1 cellular context compared by ENCODE assay signal in the genomic region with DNA sequence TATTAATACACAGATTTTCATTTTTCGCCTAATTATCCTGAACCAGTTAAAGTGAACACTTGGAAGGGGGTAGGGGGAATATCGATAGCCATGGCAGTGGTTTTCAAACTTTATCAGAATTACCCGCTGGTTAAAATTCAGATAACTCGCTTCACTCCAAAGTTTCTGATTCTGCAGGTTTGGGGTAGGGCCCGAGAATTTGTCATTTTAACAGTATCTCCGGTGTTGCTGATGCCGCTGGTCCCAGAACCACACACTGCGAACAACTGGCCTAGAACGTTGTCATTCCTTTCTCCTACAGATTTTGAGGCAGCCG.
TF ChIP-seq lines count a peak whose summit lies in the region.

No MANE protein-coding gene starts in this region.

TF ChIP-seq in GM23338, 12 proteins besides CTCF, POLR2A, EP300 and RAD21 (continued from another document):
- TF ChIP-seq, protein P1, sequence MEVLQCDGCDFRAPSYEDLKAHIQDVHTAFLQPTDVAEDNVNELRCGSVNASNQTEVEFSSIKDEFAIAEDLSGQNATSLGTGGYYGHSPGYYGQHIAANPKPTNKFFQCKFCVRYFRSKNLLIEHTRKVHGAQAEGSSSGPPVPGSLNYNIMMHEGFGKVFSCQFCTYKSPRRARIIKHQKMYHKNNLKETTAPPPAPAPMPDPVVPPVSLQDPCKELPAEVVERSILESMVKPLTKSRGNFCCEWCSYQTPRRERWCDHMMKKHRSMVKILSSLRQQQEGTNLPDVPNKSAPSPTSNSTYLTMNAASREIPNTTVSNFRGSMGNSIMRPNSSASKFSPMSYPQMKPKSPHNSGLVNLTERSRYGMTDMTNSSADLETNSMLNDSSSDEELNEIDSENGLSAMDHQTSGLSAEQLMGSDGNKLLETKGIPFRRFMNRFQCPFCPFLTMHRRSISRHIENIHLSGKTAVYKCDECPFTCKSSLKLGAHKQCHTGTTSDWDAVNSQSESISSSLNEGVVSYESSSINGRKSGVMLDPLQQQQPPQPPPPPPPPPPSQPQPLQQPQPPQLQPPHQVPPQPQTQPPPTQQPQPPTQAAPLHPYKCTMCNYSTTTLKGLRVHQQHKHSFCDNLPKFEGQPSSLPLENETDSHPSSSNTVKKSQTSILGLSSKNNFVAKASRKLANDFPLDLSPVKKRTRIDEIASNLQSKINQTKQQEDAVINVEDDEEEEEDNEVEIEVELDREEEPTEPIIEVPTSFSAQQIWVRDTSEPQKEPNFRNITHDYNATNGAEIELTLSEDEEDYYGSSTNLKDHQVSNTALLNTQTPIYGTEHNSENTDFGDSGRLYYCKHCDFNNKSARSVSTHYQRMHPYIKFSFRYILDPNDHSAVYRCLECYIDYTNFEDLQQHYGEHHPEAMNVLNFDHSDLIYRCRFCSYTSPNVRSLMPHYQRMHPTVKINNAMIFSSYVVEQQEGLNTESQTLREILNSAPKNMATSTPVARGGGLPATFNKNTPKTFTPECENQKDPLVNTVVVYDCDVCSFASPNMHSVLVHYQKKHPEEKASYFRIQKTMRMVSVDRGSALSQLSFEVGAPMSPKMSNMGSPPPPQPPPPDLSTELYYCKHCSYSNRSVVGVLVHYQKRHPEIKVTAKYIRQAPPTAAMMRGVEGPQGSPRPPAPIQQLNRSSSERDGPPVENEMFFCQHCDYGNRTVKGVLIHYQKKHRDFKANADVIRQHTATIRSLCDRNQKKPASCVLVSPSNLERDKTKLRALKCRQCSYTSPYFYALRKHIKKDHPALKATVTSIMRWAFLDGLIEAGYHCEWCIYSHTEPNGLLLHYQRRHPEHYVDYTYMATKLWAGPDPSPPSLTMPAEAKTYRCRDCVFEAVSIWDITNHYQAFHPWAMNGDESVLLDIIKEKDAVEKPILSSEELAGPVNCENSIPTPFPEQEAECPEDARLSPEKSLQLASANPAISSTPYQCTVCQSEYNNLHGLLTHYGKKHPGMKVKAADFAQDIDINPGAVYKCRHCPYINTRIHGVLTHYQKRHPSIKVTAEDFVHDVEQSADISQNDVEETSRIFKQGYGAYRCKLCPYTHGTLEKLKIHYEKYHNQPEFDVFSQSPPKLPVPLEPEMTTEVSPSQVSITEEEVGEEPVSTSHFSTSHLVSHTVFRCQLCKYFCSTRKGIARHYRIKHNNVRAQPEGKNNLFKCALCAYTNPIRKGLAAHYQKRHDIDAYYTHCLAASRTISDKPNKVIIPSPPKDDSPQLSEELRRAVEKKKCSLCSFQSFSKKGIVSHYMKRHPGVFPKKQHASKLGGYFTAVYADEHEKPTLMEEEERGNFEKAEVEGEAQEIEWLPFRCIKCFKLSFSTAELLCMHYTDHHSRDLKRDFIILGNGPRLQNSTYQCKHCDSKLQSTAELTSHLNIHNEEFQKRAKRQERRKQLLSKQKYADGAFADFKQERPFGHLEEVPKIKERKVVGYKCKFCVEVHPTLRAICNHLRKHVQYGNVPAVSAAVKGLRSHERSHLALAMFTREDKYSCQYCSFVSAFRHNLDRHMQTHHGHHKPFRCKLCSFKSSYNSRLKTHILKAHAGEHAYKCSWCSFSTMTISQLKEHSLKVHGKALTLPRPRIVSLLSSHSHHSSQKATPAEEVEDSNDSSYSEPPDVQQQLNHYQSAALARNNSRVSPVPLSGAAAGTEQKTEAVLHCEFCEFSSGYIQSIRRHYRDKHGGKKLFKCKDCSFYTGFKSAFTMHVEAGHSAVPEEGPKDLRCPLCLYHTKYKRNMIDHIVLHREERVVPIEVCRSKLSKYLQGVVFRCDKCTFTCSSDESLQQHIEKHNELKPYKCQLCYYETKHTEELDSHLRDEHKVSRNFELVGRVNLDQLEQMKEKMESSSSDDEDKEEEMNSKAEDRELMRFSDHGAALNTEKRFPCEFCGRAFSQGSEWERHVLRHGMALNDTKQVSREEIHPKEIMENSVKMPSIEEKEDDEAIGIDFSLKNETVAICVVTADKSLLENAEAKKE (CRISPR knock-in tag; IDR thresholded peaks at IDR 0.05): no peak
- TF ChIP-seq, protein P2, sequence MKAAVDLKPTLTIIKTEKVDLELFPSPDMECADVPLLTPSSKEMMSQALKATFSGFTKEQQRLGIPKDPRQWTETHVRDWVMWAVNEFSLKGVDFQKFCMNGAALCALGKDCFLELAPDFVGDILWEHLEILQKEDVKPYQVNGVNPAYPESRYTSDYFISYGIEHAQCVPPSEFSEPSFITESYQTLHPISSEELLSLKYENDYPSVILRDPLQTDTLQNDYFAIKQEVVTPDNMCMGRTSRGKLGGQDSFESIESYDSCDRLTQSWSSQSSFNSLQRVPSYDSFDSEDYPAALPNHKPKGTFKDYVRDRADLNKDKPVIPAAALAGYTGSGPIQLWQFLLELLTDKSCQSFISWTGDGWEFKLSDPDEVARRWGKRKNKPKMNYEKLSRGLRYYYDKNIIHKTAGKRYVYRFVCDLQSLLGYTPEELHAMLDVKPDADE (IDR thresholded peaks at IDR 0.05): no peak
- TF ChIP-seq NANOG (IDR thresholded peaks at IDR 0.05; ENCODE audit: borderline replicate concordance) (no peak), STAT1 (IDR thresholded peaks at IDR 0.05; ENCODE audit: unreplicated experiment) (no peak), EZH2phosphoT487 (IDR thresholded peaks at IDR 0.05; ENCODE audit: unreplicated experiment) (no peak), JUNB (IDR thresholded peaks at IDR 0.05; ENCODE audit: unreplicated experiment) (no peak), ZNF331 (CRISPR knock-in tag; IDR thresholded peaks at IDR 0.05; ENCODE audit: low read depth) (no peak), EZH2 (IDR thresholded peaks at IDR 0.05; ENCODE audit: low read depth, unreplicated experiment) (no peak), CREB1 (CRISPR knock-in tag; IDR thresholded peaks at IDR 0.05; ENCODE audit: low read depth) (no peak)
TF ChIP-seq in GM23338: peak in this region for 0.
